In the genomic region with DNA sequence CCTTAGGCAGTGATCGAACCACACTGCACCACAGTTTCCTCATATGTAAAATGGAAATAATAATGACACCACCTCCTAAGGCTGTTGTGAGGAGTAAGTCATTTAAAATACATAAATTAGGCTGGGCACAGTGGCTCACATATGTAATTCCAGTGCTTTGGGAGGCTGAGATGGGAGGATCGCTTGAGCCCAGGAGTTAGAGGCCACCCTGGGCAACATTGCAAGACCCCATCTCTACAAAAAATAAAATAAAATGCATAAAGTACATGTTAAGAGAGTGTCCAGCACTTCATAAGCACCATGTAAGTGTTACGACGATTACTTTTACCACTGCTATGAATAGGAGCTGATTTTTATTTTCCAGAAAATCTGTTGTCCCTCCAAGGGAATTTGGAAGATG, we compare ENCODE assay signal across 16 cellular contexts.
"Had no signal": no experiment of that assay in that cellular context is flagged by ENCODE, and none has a peak within 500 bp of the region (broad histone marks: within the 10 kb centered on the region; RNA-seq: fewer than 3 reads in every experiment).

No MANE protein-coding gene starts in this region.

- H3K4me3 ChIP-seq: esophagus squamous epithelium, left ventricle myocardium inferior, ovary, tibial nerve had no signal

- H3K9me3 Mint-ChIP-seq: memory B cell, neural crest cell had no signal

- FAIRE-seq: endometrium, islet of Langerhans had no signal

- H3K4me1 ChIP-seq: left ventricle myocardium inferior had no signal

- H3K4me3 Mint-ChIP-seq: activated naive CD8-positive, alpha-beta T cell treated with anti-CD3 and anti-CD28 coated beads, Interleukin-2, amount 10 ng/mL, durations not matched to agents 7 days and 5 days; memory B cell; neural crest cell had no signal

- H3K27me3 Mint-ChIP-seq: activated naive CD8-positive, alpha-beta T cell treated with anti-CD3 and anti-CD28 coated beads, Interleukin-2, amount 10 ng/mL, durations not matched to agents 7 days and 5 days; memory B cell had no signal

- H3K27me3 ChIP-seq: esophagus squamous epithelium, ovary, tibial nerve had no signal

- H3K9me3 ChIP-seq: esophagus squamous epithelium, ovary, tibial nerve had no signal

- DNase-seq: activated CD4-positive, alpha-beta T cell treated with anti-CD3 and anti-CD28 coated beads for 4 hours; activated naive CD8-positive, alpha-beta T cell treated with anti-CD3 and anti-CD28 coated beads, Interleukin-2, amount 10 ng/mL, durations not matched to agents 7 days and 5 days; activated T-cell treated with anti-CD3 and anti-CD28 coated beads for 4 hours; aorta; esophagus squamous epithelium; foreskin fibroblast; left ventricle myocardium inferior; stimulated activated CD4-positive, alpha-beta T cell treated with anti-CD3 and anti-CD28 coated beads, Interleukin-4, amount 100 ng/mL, for 1 hour; stimulated activated CD8-positive, alpha-beta memory T cell treated with anti-CD3 and anti-CD28 coated beads, Interleukin-4, amount 100 ng/mL, for 48 hours had no signal

- H3K36me3 ChIP-seq: esophagus squamous epithelium, left ventricle myocardium inferior, ovary, tibial nerve had no signal

- H3K27ac ChIP-seq: ovary, VCaP had no signal

- H3K27ac Mint-ChIP-seq: activated naive CD8-positive, alpha-beta T cell treated with anti-CD3 and anti-CD28 coated beads, Interleukin-2, amount 10 ng/mL, durations not matched to agents 7 days and 5 days had no signal
